In the genomic region with DNA sequence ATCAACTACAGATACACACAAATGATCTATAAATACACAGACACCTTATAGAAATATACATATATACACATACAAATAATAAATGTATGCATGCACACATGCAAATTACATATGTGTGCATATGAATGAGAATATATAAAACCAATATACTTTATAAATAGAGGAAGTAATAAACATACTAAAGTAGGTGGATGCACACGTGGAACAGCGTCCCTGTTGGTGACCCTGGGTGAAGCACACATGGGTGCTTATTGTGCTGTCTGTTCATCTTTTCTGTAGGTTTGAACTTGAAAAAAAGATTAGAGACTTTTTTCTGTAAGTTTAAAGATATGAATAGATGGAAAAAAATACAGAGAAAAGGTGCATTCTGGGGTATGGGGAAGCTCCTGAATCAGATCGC, we compare ENCODE assay signal across 16 cellular contexts.
DNase-seq lines count a peak whose midpoint lies in the region; ATAC-seq and TF ChIP-seq lines count a peak whose summit lies in the region.
"Had no signal": no experiment of that assay in that cellular context is flagged by ENCODE, and none has a peak within 500 bp of the region (broad histone marks: within the 10 kb centered on the region; RNA-seq: fewer than 3 reads in every experiment).

No MANE protein-coding gene starts in this region.

- H3K27ac Mint-ChIP-seq in neural crest cell (ENCODE audit: unreplicated experiment) = no peak overlapping the region
- H3K27ac Mint-ChIP-seq: CD4-positive, alpha-beta T cell; GM23338 had no signal

- no peaks in the 10 kb centered on the region for H3K4me1 Mint-ChIP-seq in neural crest cell
- H3K4me1 Mint-ChIP-seq: GM23338 had no signal

- no peak overlapping the region for H3K4me2 ChIP-seq in HCT116 (ENCODE audit: low read length)
- H3K4me2 ChIP-seq: BLaER1 treated with 17β-estradiol and CSF1 and Interleukin-3, amounts not matched to agents 10 nM and 100 nM; GM23338 had no signal

- BruUV-seq in HCT116 (replicated peaks; lab: Mats Ljungman, UMichigan) = no TSS peak

- H3K36me3 ChIP-seq in BE2C (no peaks in the 10 kb centered on the region), HCT116 (ENCODE audit: control insufficient read depth in 1 of 2, insufficient read depth in 2 of 2, low read length in 2 of 2) (peaks cover 0 to 3% of the 10 kb centered on the region in 2 experiments; a peak in 1 of 4 replicates)

- intact Hi-C loops in HCT116 (cut with micrococcal nuclease) = no loop called here

- H3K9me3 ChIP-seq in BE2C = no peaks in the 10 kb centered on the region; the same call in 1 of the 2 replicates
- no peaks in the 10 kb centered on the region for H3K9me3 ChIP-seq in HCT116 (ENCODE audit: control insufficient read depth in 1 of 2, insufficient read depth in 1 of 2, low read depth in 1 of 2, low read length in 2 of 2)

- H3K79me2 ChIP-seq in HCT116 (ENCODE audit: insufficient read depth, low read length) = no peaks in the 10 kb centered on the region

- DNase-seq in BE2C (no peak), HCT116 (ENCODE audit: low read depth, low spot score) (no peak), neural crest cell (ENCODE audit: low read depth, low spot score) (no peak), NCI-H2029 (lab: John Stamatoyannopoulos, UW) (no peak), NCI-H2171 (lab: John Stamatoyannopoulos, UW) (no peak), NCI-H1105 treated with DMSO at 0.1 percent for 48 hours (lab: John Stamatoyannopoulos, UW) (no peak)
- DNase-seq: AML-193; CD4-positive, alpha-beta T cell; COR-L47; DND-41; GDM1; H7; KBM-7 had no signal

- RAD21 ChIA-PET in HCT116 (lab: Charles Lee; ENCODE audit: low non-redundant PET in 1 of 2, low total read pairs in 2 of 2, uncharacterized antibody in 2 of 2, unreplicated experiment in 2 of 2) = no interaction called here

- peaks cover 4% of the 10 kb centered on the region for H3K9me3 Mint-ChIP-seq in neural crest cell
- H3K9me3 Mint-ChIP-seq: CD4-positive, alpha-beta T cell had no signal

- POLR2A ChIA-PET in HCT116 (lab: Charles Lee) = no interaction called here

- H3K4me1 ChIP-seq in BE2C = no peaks in the 10 kb centered on the region
- H3K4me1 ChIP-seq in HCT116 (ENCODE audit: control insufficient read depth in 1 of 2, insufficient read depth in 2 of 2, low read length in 2 of 2) = no peaks in the 10 kb centered on the region
- H3K4me1 ChIP-seq: BLaER1 treated with 17β-estradiol and CSF1 and Interleukin-3, amounts not matched to agents 10 nM and 100 nM had no signal

- H3K27ac ChIP-seq in HCT116 (ENCODE audit: low read depth, low read length) (no peak overlapping the region), VCaP (no peak overlapping the region)
- H3K27ac ChIP-seq: BLaER1 treated with 17β-estradiol and CSF1 and Interleukin-3, amounts not matched to agents 10 nM and 100 nM had no signal

- CTCF ChIA-PET in HCT116 (lab: Charles Lee) = no interaction called here

- H3K27me3 ChIP-seq in BE2C (no peaks in the 10 kb centered on the region), HCT116 (ENCODE audit: insufficient read depth, low read length) (no peaks in the 10 kb centered on the region)
- H3K27me3 ChIP-seq: BLaER1 treated with 17β-estradiol and CSF1 and Interleukin-3, amounts not matched to agents 10 nM and 100 nM had no signal

- no peak overlapping the region for H3K9ac ChIP-seq in HCT116 (ENCODE audit: low read length)
- H3K9ac ChIP-seq: BLaER1 treated with 17β-estradiol and CSF1 and Interleukin-3, amounts not matched to agents 10 nM and 100 nM had no signal

- no peaks in the 10 kb centered on the region for H3K9me2 ChIP-seq in HCT116 (ENCODE audit: insufficient read depth)

- no peak for ATAC-seq in HCT116
- ATAC-seq: GM23338 had no signal

- H3K27me3 Mint-ChIP-seq in neural crest cell (ENCODE audit: low read depth) = no peaks in the 10 kb centered on the region
- H3K27me3 Mint-ChIP-seq: CD4-positive, alpha-beta T cell had no signal

- H4K20me1 ChIP-seq in HCT116 (ENCODE audit: insufficient read depth) = no peaks in the 10 kb centered on the region
- H4K20me1 ChIP-seq: BLaER1 treated with 17β-estradiol and CSF1 and Interleukin-3, amounts not matched to agents 10 nM and 100 nM had no signal

- no peaks in the 10 kb centered on the region for H3K36me3 Mint-ChIP-seq in neural crest cell (ENCODE audit: low read depth)

- H3K4me3 ChIP-seq in BE2C (ENCODE audit: low read depth, low read length) = no peak overlapping the region
- H3K4me3 ChIP-seq in HCT116 (replicated peaks in 1 of 2; ENCODE audit: low read depth in 1 of 2, low read length in 2 of 2) = no peak overlapping the region
- H3K4me3 ChIP-seq: BLaER1 treated with 17β-estradiol and CSF1 and Interleukin-3, amounts not matched to agents 10 nM and 100 nM; GM23338 had no signal

- TF ChIP-seq RAD21 in HCT116 (IDR thresholded peaks at IDR 0.05; ENCODE audit: low read depth) = no peak

- no peak overlapping the region for H2AFZ ChIP-seq in HCT116 (ENCODE audit: low read depth, low read length, poor library complexity, severe bottlenecking)
- H2AFZ ChIP-seq: GM23338 had no signal

- H3K4me3 Mint-ChIP-seq in neural crest cell = no peak overlapping the region
- H3K4me3 Mint-ChIP-seq: CD4-positive, alpha-beta T cell; GM23338 had no signal

- no peak for TF ChIP-seq POLR2A in HCT116 (IDR thresholded peaks at IDR 0.05; ENCODE audit: borderline replicate concordance, extremely low read depth, insufficient read depth, insufficient read length)

- TF ChIP-seq CTCF in BE2C (IDR thresholded peaks at IDR 0.05; ENCODE audit: low read depth, low read length) = 0 out of 2 replicates have a peak, but pooled peaks have one; percentile 13
- peak in 2 of 3 experiments; percentile 12 to 31; a peak in 2 of 6 replicates for TF ChIP-seq CTCF in HCT116 (IDR thresholded peaks at IDR 0.05 in 2 of 3, conservative IDR thresholded peaks at IDR 0.05 in 1 of 3; ENCODE audit: borderline replicate concordance in 1 of 3, insufficient read depth in 1 of 3, low read depth in 2 of 3, low read length in 2 of 3)
- TF ChIP-seq CTCF in VCaP (conservative IDR thresholded peaks at IDR 0.05) = peak; percentile 64
- peak; percentile 11 for TF ChIP-seq CTCF in neural crest cell (conservative IDR thresholded peaks at IDR 0.05)

TF ChIP-seq in HCT116, 20 proteins besides CTCF, POLR2A, EP300 and RAD21:
- TF ChIP-seq EGR1 (IDR thresholded peaks at IDR 0.05; ENCODE audit: low read depth) (no peak), SIN3A (IDR thresholded peaks at IDR 0.05; ENCODE audit: low read depth) (no peak), EZH2 (IDR thresholded peaks at IDR 0.05) (no peak), FOSL1 (IDR thresholded peaks at IDR 0.05; ENCODE audit: low read depth) (no peak), EZH2phosphoT487 (IDR thresholded peaks at IDR 0.05; ENCODE audit: borderline replicate concordance) (no peak), JUND (IDR thresholded peaks at IDR 0.05) (no peak), ATF3 (IDR thresholded peaks at IDR 0.05) (no peak), TCF7L2 (IDR thresholded peaks at IDR 0.05; ENCODE audit: borderline replicate concordance, extremely low read depth, insufficient read depth, insufficient read length) (no peak), ZBTB33 (IDR thresholded peaks at IDR 0.05; ENCODE audit: extremely low read depth, insufficient replicate concordance, low read length) (no peak), ZFX (IDR thresholded peaks at IDR 0.05) (no peak)
- TF ChIP-seq, protein P1, sequence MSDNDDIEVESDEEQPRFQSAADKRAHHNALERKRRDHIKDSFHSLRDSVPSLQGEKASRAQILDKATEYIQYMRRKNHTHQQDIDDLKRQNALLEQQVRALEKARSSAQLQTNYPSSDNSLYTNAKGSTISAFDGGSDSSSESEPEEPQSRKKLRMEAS (IDR thresholded peaks at IDR 0.05) = no peak
TF ChIP-seq in HCT116: peak in this region for 0.

Comparison
In these comparisons a context has a peak if more than half of its experiments do, and no peak if none do; other contexts are left out.
1. CTCF ChIP-seq: peak in every context shown above with its lines; median percentile 64 in VCaP; 22 in HCT116; 13 in BE2C; 11 in neural crest cell.